23 cellular contexts compared by ENCODE assay signal in genomic region chr12:15963271-15963670, GRCh38. TPM values are rescaled to one million over a fixed set of nuclear protein-coding genes. Genes with fewer than 3 reads are reported as not detected.
DNase-seq lines count a peak whose midpoint lies in the region; ATAC-seq, FAIRE-seq and TF ChIP-seq lines count a peak whose summit lies in the region.
"Had no signal": no experiment of that assay in that cellular context is flagged by ENCODE, and none has a peak within 500 bp of the region (broad histone marks: within the 10 kb centered on the region; RNA-seq: fewer than 3 reads in every experiment).

No MANE protein-coding gene starts in this region.

- H3K27ac ChIP-seq in ACC112 (ENCODE audit: low read depth, low read length) (peak overlapping the region; percentile 65), foreskin keratinocyte (peak overlapping the region; percentile 74)
- H3K27ac ChIP-seq: C4-2B, vagina had no signal

- FAIRE-seq in bronchial epithelial cell (lab: Jason Lieb, UNC) = no peak
- no peak for FAIRE-seq in HTR-8/SVneo (lab: Jason Lieb, UNC)
- FAIRE-seq: frontal cortex had no signal

- H3K4me3 ChIP-seq in ACC112 (ENCODE audit: low read depth, low read length) = no peak overlapping the region; the same call in 1 of the 2 replicates
- H3K4me3 ChIP-seq in bronchial epithelial cell (ENCODE audit: low read depth, low read length) = no peak overlapping the region
- H3K4me3 ChIP-seq: vagina had no signal

- no peaks in the 10 kb centered on the region for H3K27me3 ChIP-seq in ACC112 (ENCODE audit: insufficient read depth, low read length)
- no peaks in the 10 kb centered on the region for H3K27me3 ChIP-seq in bronchial epithelial cell (ENCODE audit: control insufficient read depth, insufficient read depth, low read length)
- H3K27me3 ChIP-seq in foreskin keratinocyte = no peaks in the 10 kb centered on the region
- H3K27me3 ChIP-seq: vagina had no signal

- TF ChIP-seq CTCF in bronchial epithelial cell (IDR thresholded peaks at IDR 0.05; ENCODE audit: insufficient read depth, low read length, severe bottlenecking) (no peak), foreskin keratinocyte (conservative IDR thresholded peaks at IDR 0.05) (no peak)

- H3K4me1 Mint-ChIP-seq in activated T-helper 1 cell treated with anti-CD3 and anti-CD28 coated beads, Interleukin-12 subunit alpha, Interleukin-12 subunit beta, Interleukin-2, Interleukin-4 antibody, amounts not matched to agents 30 ng/mL and 10 ng/mL and 1 ng/mL, durations not matched to agents 14 hours and 24 hours and 36 hours (ENCODE audit: low read depth) = no peaks in the 10 kb centered on the region

- no peak overlapping the region for H2AFZ ChIP-seq in ACC112 (ENCODE audit: low read length, unreplicated experiment)

- H3K4me1 ChIP-seq in ACC112 (ENCODE audit: control insufficient read depth, insufficient read depth, low read length, unreplicated experiment) (peaks cover 32% of the 10 kb centered on the region), foreskin keratinocyte (peaks cover 24% of the 10 kb centered on the region)
- H3K4me1 ChIP-seq: vagina had no signal

- H3K36me3 Mint-ChIP-seq in activated T-helper 1 cell treated with anti-CD3 and anti-CD28 coated beads, Interleukin-12 subunit alpha, Interleukin-12 subunit beta, Interleukin-2, Interleukin-4 antibody, amounts not matched to agents 30 ng/mL and 10 ng/mL and 1 ng/mL, durations not matched to agents 14 hours and 24 hours and 36 hours (ENCODE audit: low read depth) = peaks cover 6% of the 10 kb centered on the region

- peak; percentile 10 for DNase-seq in HT1080 (ENCODE audit: low read depth)
- peak; percentile 91 for DNase-seq in bronchial epithelial cell (ENCODE audit: low read depth)
- DNase-seq in foreskin keratinocyte = peak; percentile 27 to 66
- no peak for DNase-seq in putamen (ENCODE audit: low spot score)
- DNase-seq in activated T-helper 1 cell treated with anti-CD3 and anti-CD28 coated beads, Interleukin-12 subunit alpha, Interleukin-12 subunit beta, Interleukin-2, Interleukin-4 antibody, amounts not matched to agents 30 ng/mL and 10 ng/mL and 1 ng/mL, durations not matched to agents 14 hours and 24 hours and 36 hours (ENCODE audit: low spot score) = no peak
- no peak for DNase-seq in HTR-8/SVneo (ENCODE audit: insufficient read length, low spot score)
- DNase-seq: activated CD4-positive, alpha-beta T cell treated with anti-CD3 and anti-CD28 coated beads, Interleukin-2, amount 50 U/mL, for 4 hours; activated gamma-delta T cell; amygdala; cerebellar nuclear complex; DMS53; effector CD8-positive, alpha-beta T cell; Kasumi-1; left ventricle myocardium superior; NCI-H1105; NCI-H510A; Right ventricle myocardium superior; T-helper 1 cell had no signal

- ATAC-seq in foreskin keratinocyte = peak; percentile 94
- ATAC-seq in HG02840 (IDR thresholded peaks at IDR 0.05; ENCODE audit: low FRiP score, unreplicated experiment) = no peak
- ATAC-seq: left ventricle myocardium superior had no signal

- H3K4me3 Mint-ChIP-seq in activated T-helper 1 cell treated with anti-CD3 and anti-CD28 coated beads, Interleukin-12 subunit alpha, Interleukin-12 subunit beta, Interleukin-2, Interleukin-4 antibody, amounts not matched to agents 30 ng/mL and 10 ng/mL and 1 ng/mL, durations not matched to agents 14 hours and 24 hours and 36 hours = no peak overlapping the region

- H3K27ac Mint-ChIP-seq in activated T-helper 1 cell treated with anti-CD3 and anti-CD28 coated beads, Interleukin-12 subunit alpha, Interleukin-12 subunit beta, Interleukin-2, Interleukin-4 antibody, amounts not matched to agents 30 ng/mL and 10 ng/mL and 1 ng/mL, durations not matched to agents 14 hours and 24 hours and 36 hours = no peak overlapping the region

- no peaks in the 10 kb centered on the region for H3K27me3 Mint-ChIP-seq in activated T-helper 1 cell treated with anti-CD3 and anti-CD28 coated beads, Interleukin-12 subunit alpha, Interleukin-12 subunit beta, Interleukin-2, Interleukin-4 antibody, amounts not matched to agents 30 ng/mL and 10 ng/mL and 1 ng/mL, durations not matched to agents 14 hours and 24 hours and 36 hours (ENCODE audit: insufficient read depth)

- intact Hi-C loops in activated T-helper 1 cell treated with anti-CD3 and anti-CD28 coated beads, Interleukin-12 subunit alpha, Interleukin-12 subunit beta, Interleukin-2, Interleukin-4 antibody, amounts not matched to agents 30 ng/mL and 10 ng/mL and 1 ng/mL, durations not matched to agents 14 hours and 24 hours and 36 hours (cut with micrococcal nuclease) = no loop called here

- H3K36me3 ChIP-seq in ACC112 (ENCODE audit: insufficient read depth, low read length) = peaks cover 9% of the 10 kb centered on the region
- peaks cover 3% of the 10 kb centered on the region for H3K36me3 ChIP-seq in bronchial epithelial cell (ENCODE audit: control insufficient read depth, insufficient read depth, low read length)

- H3K79me2 ChIP-seq in ACC112 (ENCODE audit: control insufficient read depth, insufficient read depth, low read length, unreplicated experiment) = no peaks in the 10 kb centered on the region

- no peaks in the 10 kb centered on the region for H3K9me3 Mint-ChIP-seq in activated T-helper 1 cell treated with anti-CD3 and anti-CD28 coated beads, Interleukin-12 subunit alpha, Interleukin-12 subunit beta, Interleukin-2, Interleukin-4 antibody, amounts not matched to agents 30 ng/mL and 10 ng/mL and 1 ng/mL, durations not matched to agents 14 hours and 24 hours and 36 hours

RNA-seq across cellular contexts. Expression of gene DERA, which starts 52.1 kb away (rescaled TPM):
- 33.7 and 50.8 TPM in 2 replicates for total RNA-seq in HT1080 (2014; rRNA removed; shearing (Covaris generic))
- 51.6 and 52.5 TPM in 2 replicates for polyA plus RNA-seq in HT1080 (2015; cell fraction: cytosol; rRNA removed)
- 24.2 and 25.7 TPM in 2 replicates for polyA plus RNA-seq in HT1080 (2015; cell fraction: nucleus; rRNA removed)
- total RNA-seq in bronchial epithelial cell (58.4 and 83.3 TPM in 2 replicates), foreskin keratinocyte (38.2 and 38.3 TPM in 2 replicates)
- 26.7 and 30.9 TPM in 2 replicates for polyA plus RNA-seq in foreskin keratinocyte
- 15.3 and 17.1 TPM in 2 replicates for total RNA-seq in activated T-helper 1 cell treated with anti-CD3 and anti-CD28 coated beads, Interleukin-12 subunit alpha, Interleukin-12 subunit beta, Interleukin-2, Interleukin-4 antibody, amounts not matched to agents 30 ng/mL and 10 ng/mL and 1 ng/mL, durations not matched to agents 14 hours and 24 hours and 36 hours

Comparison
In these comparisons a context has a peak if more than half of its experiments do, and no peak if none do; other contexts are left out.
1. DNase-seq: peak in HT1080 (single experiment), bronchial epithelial cell (single experiment) and foreskin keratinocyte (2 of 2); none in putamen (single experiment), activated T-helper 1 cell treated with anti-CD3 and anti-CD28 coated beads, Interleukin-12 subunit alpha, Interleukin-12 subunit beta, Interleukin-2, Interleukin-4 antibody, amounts not matched to agents 30 ng/mL and 10 ng/mL and 1 ng/mL, durations not matched to agents 14 hours and 24 hours and 36 hours (single experiment) and HTR-8/SVneo (single experiment).